Comparison of ENCODE assay signal across 30 cellular contexts in genomic region chr5:148599187-148599586, GRCh38. TPM values are rescaled to one million over a fixed set of nuclear protein-coding genes. Genes with fewer than 3 reads are reported as not detected.
DNase-seq lines count a peak whose midpoint lies in the region; ATAC-seq, FAIRE-seq and TF ChIP-seq lines count a peak whose summit lies in the region.
"Had no signal": no experiment of that assay in that cellular context is flagged by ENCODE, and none has a peak within 500 bp of the region (broad histone marks: within the 10 kb centered on the region; RNA-seq: fewer than 3 reads in every experiment).

No MANE protein-coding gene starts in this region.

- in situ Hi-C loops in HepG2 (cut with HindIII; ENCODE audit: extremely low pct_ligation_motif_present, low pct_unique_long_range_greater_than_20kb) = no loop called here

- no peak overlapping the region for H3K4me3 Mint-ChIP-seq in WTC11
- H3K4me3 Mint-ChIP-seq: CD14-positive monocyte; CD4-positive, alpha-beta memory T cell; CD4-positive, CD25-positive, alpha-beta regulatory T cell; CD8-positive, alpha-beta memory T cell had no signal

- peaks cover 5% of the 10 kb centered on the region for H3K9me3 ChIP-seq in HepG2 (ENCODE audit: low read length)
- H3K9me3 ChIP-seq in right lobe of liver = no peaks in the 10 kb centered on the region
- no peaks in the 10 kb centered on the region for H3K9me3 ChIP-seq in pancreas
- H3K9me3 ChIP-seq in PC-9 (ENCODE audit: insufficient read depth, low read depth) = no peaks in the 10 kb centered on the region; the same call in 1 of the 2 replicates
- H3K9me3 ChIP-seq: BE2C had no signal

- H3K79me2 ChIP-seq in HepG2 (ENCODE audit: insufficient read depth, low read length) (no peaks in the 10 kb centered on the region), PC-9 (ENCODE audit: low read depth) (no peaks in the 10 kb centered on the region)

- no peaks in the 10 kb centered on the region; the same call in 1 of the 2 replicates for H3K27me3 Mint-ChIP-seq in WTC11 (ENCODE audit: low read depth)
- H3K27me3 Mint-ChIP-seq: CD4-positive, CD25-positive, alpha-beta regulatory T cell had no signal

- H4K20me1 ChIP-seq in HepG2 (ENCODE audit: insufficient read depth, low read length) (no peaks in the 10 kb centered on the region), PC-9 (ENCODE audit: insufficient read depth) (no peaks in the 10 kb centered on the region)
- H4K20me1 ChIP-seq: BLaER1 had no signal

- FAIRE-seq in HepG2 (lab: Jason Lieb, UNC) (no peak), pancreas (lab: Jason Lieb, UNC) (peak; percentile 9)
- FAIRE-seq: GM12878, GM12892, GM18507 had no signal

- POLR2A ChIA-PET in HepG2 (lab: Yijun Ruan, JAX) = no interaction called here
- POLR2A ChIA-PET in WTC11 (lab: Charles Lee) = no interaction called here
- POLR2A ChIA-PET in PC-9 (lab: Charles Lee; ENCODE audit: unreplicated experiment) = no interaction called here

- H3K4me3 ChIP-seq in HepG2 (replicated peaks in 1 of 3; ENCODE audit: insufficient read depth in 1 of 3, low read depth in 2 of 3, low read length in 3 of 3) (no peak overlapping the region), right lobe of liver (no peak overlapping the region), pancreas (no peak overlapping the region), PC-9 (no peak overlapping the region)
- H3K4me3 ChIP-seq: BLaER1, GM12878 had no signal

- H3K9me2 ChIP-seq in PC-9 (ENCODE audit: insufficient read depth) = no peaks in the 10 kb centered on the region

- no peaks in the 10 kb centered on the region for H3K36me3 ChIP-seq in HepG2 (replicated peaks in 1 of 2; ENCODE audit: control insufficient read depth in 1 of 2, insufficient read depth in 2 of 2, low read length in 2 of 2)
- H3K36me3 ChIP-seq in right lobe of liver = no peaks in the 10 kb centered on the region
- no peaks in the 10 kb centered on the region for H3K36me3 ChIP-seq in pancreas
- no peaks in the 10 kb centered on the region for H3K36me3 ChIP-seq in PC-9 (ENCODE audit: low read depth)
- H3K36me3 ChIP-seq: BE2C, BLaER1 had no signal

- H3K27me3 ChIP-seq in HepG2 (ENCODE audit: control insufficient read depth in 1 of 2, insufficient read depth in 2 of 2, low read length in 2 of 2) (no peaks in the 10 kb centered on the region), right lobe of liver (no peaks in the 10 kb centered on the region), pancreas (no peaks in the 10 kb centered on the region), PC-9 (ENCODE audit: insufficient read depth, low read depth) (no peaks in the 10 kb centered on the region)
- H3K27me3 ChIP-seq: BE2C, BLaER1 had no signal

- ATAC-seq in HepG2 (no peak), right lobe of liver (no peak), WTC11 (no peak), pancreas (no peak)
- ATAC-seq: GM12878 had no signal

- H3F3A ChIP-seq in PC-9 (ENCODE audit: insufficient read depth, low read depth) = no peaks in the 10 kb centered on the region

- CTCF ChIA-PET in HepG2 (lab: Yijun Ruan, JAX; ENCODE audit: low intra/inter-chr PET ratio, low total read pairs) = no interaction called here
- CTCF ChIA-PET in WTC11 (lab: Charles Lee) = no interaction called here
- CTCF ChIA-PET in PC-9 (lab: Charles Lee) = no interaction called here

- H2AFZ ChIP-seq in HepG2 (ENCODE audit: low read length) (no peak overlapping the region), PC-9 (no peak overlapping the region)

- intact Hi-C loops in HepG2 (cut with micrococcal nuclease; ENCODE audit: unreplicated experiment) = no loop called here
- intact Hi-C loops in right lobe of liver (cut with DNase I) = no loop called here
- intact Hi-C loops in pancreas (cut with DNase I) = no loop called here
- intact Hi-C loops in PC-9 (cut with micrococcal nuclease; ENCODE audit: unreplicated experiment) = no loop called here

- no peak for TF ChIP-seq EP300 in HepG2 (IDR thresholded peaks at IDR 0.05; ENCODE audit: low read depth in 2 of 2, low read length in 2 of 2)
- no peak for TF ChIP-seq EP300 in HepG2 (CRISPR knock-in tag; IDR thresholded peaks at IDR 0.05; ENCODE audit: borderline replicate concordance)

- H3K27ac ChIP-seq in HepG2 (ENCODE audit: extremely low read length, insufficient read depth, low read length) (no peak overlapping the region), right lobe of liver (no peak overlapping the region), pancreas (no peak overlapping the region), PC-9 (no peak overlapping the region), substantia nigra (ENCODE audit: low read depth, low read length, poor library complexity, severe bottlenecking) (no peak overlapping the region)
- H3K27ac ChIP-seq: BLaER1 had no signal

- BruUV-seq in HepG2 (replicated peaks; lab: Mats Ljungman, UMichigan) (no TSS peak), PC-9 (replicated peaks; lab: Mats Ljungman, UMichigan) (no TSS peak)

- peaks cover 11% of the 10 kb centered on the region for H3K36me3 Mint-ChIP-seq in WTC11
- H3K36me3 Mint-ChIP-seq: CD14-positive monocyte; CD4-positive, alpha-beta memory T cell; CD4-positive, CD25-positive, alpha-beta regulatory T cell had no signal

- no peaks in the 10 kb centered on the region for H3K4me1 Mint-ChIP-seq in WTC11
- H3K4me1 Mint-ChIP-seq: CD14-positive monocyte; CD4-positive, alpha-beta memory T cell; CD4-positive, CD25-positive, alpha-beta regulatory T cell; CD8-positive, alpha-beta memory T cell had no signal

- no peak overlapping the region for H3K4me2 ChIP-seq in HepG2 (ENCODE audit: low read depth, low read length)
- H3K4me2 ChIP-seq in PC-9 = no peak overlapping the region
- H3K4me2 ChIP-seq: BLaER1 had no signal

- TF ChIP-seq POLR2A in HepG2 (IDR thresholded peaks at IDR 0.05; ENCODE audit: insufficient read depth in 1 of 2, low read depth in 2 of 2, low read length in 2 of 2) (no peak), right lobe of liver (IDR thresholded peaks at IDR 0.05) (no peak)

- TF ChIP-seq CTCF in HepG2 (CRISPR knock-in tag; IDR thresholded peaks at IDR 0.05) (no peak), right lobe of liver (IDR thresholded peaks at IDR 0.05) (no peak), WTC11 (IDR thresholded peaks at IDR 0.05) (no peak), pancreas (IDR thresholded peaks at IDR 0.05) (no peak), PC-9 (conservative IDR thresholded peaks at IDR 0.05) (no peak)

- TF ChIP-seq RAD21 in HepG2 (CRISPR knock-in tag; IDR thresholded peaks at IDR 0.05) = no peak

- DNase-seq in HepG2 (ENCODE audit: low spot score) = no peak
- no peak for DNase-seq in right lobe of liver
- DNase-seq in WTC11 (ENCODE audit: low spot score) = no peak
- DNase-seq in pancreas = no peak
- no peak for DNase-seq in PC-9
- no peak for DNase-seq in substantia nigra (lab: John Stamatoyannopoulos, UW)
- DNase-seq: 8988T; ACHN; BE2C; C1 segment of cervical spinal cord; CD4-positive, alpha-beta memory T cell; CD4-positive, CD25-positive, alpha-beta regulatory T cell; CD8-positive, alpha-beta memory T cell; COR-L47; DMS 273 treated with DMSO at 0.1 percent for 48 hours; DMS153; DMS53; DMS79; DND-41; EL; GDM1 had no signal

- H3K4me1 ChIP-seq in HepG2 (ENCODE audit: insufficient read depth, low read length) = no peaks in the 10 kb centered on the region
- H3K4me1 ChIP-seq in right lobe of liver = no peaks in the 10 kb centered on the region
- no peaks in the 10 kb centered on the region for H3K4me1 ChIP-seq in pancreas
- H3K4me1 ChIP-seq in PC-9 (replicated peaks; ENCODE audit: insufficient read depth) = no peaks in the 10 kb centered on the region
- H3K4me1 ChIP-seq: BE2C, BLaER1 had no signal

- peaks cover 22% of the 10 kb centered on the region for H3K9me3 Mint-ChIP-seq in WTC11

- no peak overlapping the region for H3K9ac ChIP-seq in HepG2 (ENCODE audit: insufficient read depth, low read depth, low read length)
- H3K9ac ChIP-seq: BLaER1 had no signal

- H3K27ac Mint-ChIP-seq in WTC11 = no peak overlapping the region
- H3K27ac Mint-ChIP-seq: CD14-positive monocyte; CD4-positive, alpha-beta memory T cell; CD8-positive, alpha-beta memory T cell had no signal

- 45% methylated on average over 1 of the region's 1 CpG for WGBS in HepG2 (ENCODE audit: low lambda C conversion rate)
- WGBS in right lobe of liver (ENCODE audit: insufficient coverage, low coverage, low lambda C conversion rate, missing lambda C conversion rate) = 100% methylated on average over 1 of the region's 1 CpG
- WGBS in pancreas, 2 donors = 97 to 99% methylated on average over 1 of the region's 1 CpG

TF ChIP-seq in HepG2, 621 proteins besides CTCF, POLR2A, EP300 and RAD21:
- TF ChIP-seq ZNF317 (CRISPR knock-in tag; IDR thresholded peaks at IDR 0.05) = peak; percentile 84
- TF ChIP-seq ZNF644 (CRISPR knock-in tag; IDR thresholded peaks at IDR 0.05; ENCODE audit: low read depth) = no peak

RNA-seq across cellular contexts. Expression of gene HTR4, which starts 55.1 kb away (rescaled TPM):
- total RNA-seq in HepG2 (2016; rRNA removed; fragmentation: Illumina TruSeq; extraction: Trizol) (not detected in 2 replicates), right lobe of liver (under 1 TPM in 3 of 6 experiments, not detected in 3; 0.12 to 0.23 (median 0.13) TPM), WTC11 (2021) (not detected in 3 replicates), pancreas (not detected), PC-9 (2021) (not detected in 2 replicates)
- not detected in 2 replicates for total RNA-seq in HepG2 (2016; cell fraction: cytosol; rRNA removed; fragmentation: Illumina TruSeq; extraction: Trizol; ENCODE audit: low read depth)
- total RNA-seq in HepG2 (2016; cell fraction: insoluble cytoplasmic fraction; rRNA removed; fragmentation: Illumina TruSeq; extraction: Trizol) = not detected in 2 replicates
- not detected in 2 replicates for total RNA-seq in HepG2 (2016; cell fraction: membrane; rRNA removed; fragmentation: Illumina TruSeq; extraction: Trizol)
- not detected in 2 replicates for total RNA-seq in HepG2 (2016; cell fraction: nucleus; rRNA removed; fragmentation: Illumina TruSeq; extraction: Trizol)
- polyA plus RNA-seq in HepG2 (2011; rRNA removed) (not detected in 2 replicates), pancreas (not detected)
- polyA plus RNA-seq in HepG2 (2011; cell fraction: cytosol; rRNA removed) = not detected in 2 replicates
- not detected in 2 replicates for polyA plus RNA-seq in HepG2 (2011; cell fraction: nucleus; rRNA removed)
- polyA plus RNA-seq in HepG2 (2012) = not detected in 2 replicates
- not detected in 2 replicates for polyA plus RNA-seq in HepG2 (2016; cell fraction: cytosol; fragmentation: Illumina TruSeq; extraction: Trizol; ENCODE audit: low read depth)
- not detected in 2 replicates for polyA plus RNA-seq in HepG2 (2016; cell fraction: insoluble cytoplasmic fraction; fragmentation: Illumina TruSeq; extraction: Trizol; ENCODE audit: low read depth)
- polyA plus RNA-seq in HepG2 (2016; cell fraction: membrane; fragmentation: Illumina TruSeq; extraction: Trizol; ENCODE audit: low read depth) = not detected in 2 replicates
- not detected in 2 replicates for polyA plus RNA-seq in HepG2 (2016; cell fraction: nucleus; fragmentation: Illumina TruSeq; extraction: Trizol; ENCODE audit: insufficient read depth, low read depth)
- polyA minus RNA-seq in HepG2 (2011; rRNA and poly(A)+ RNA removed; ENCODE audit: low replicate concordance) = not detected in 2 replicates
- polyA minus RNA-seq in HepG2 (2011; cell fraction: cytosol; rRNA and poly(A)+ RNA removed) = not detected in 2 replicates
- polyA minus RNA-seq in HepG2 (2011; cell fraction: nucleus; rRNA and poly(A)+ RNA removed) = not detected in 2 replicates
- total RNA-seq: A673; CD4-positive, alpha-beta memory T cell; CD4-positive, CD25-positive, alpha-beta regulatory T cell; CD8-positive, alpha-beta memory T cell; Daoy; G401; GM12878 had no signal
- polyA plus RNA-seq: AG04450; CD14-positive monocyte; CD4-positive, alpha-beta memory T cell; CD4-positive, CD25-positive, alpha-beta regulatory T cell; CD8-positive, alpha-beta memory T cell; GM12878 had no signal

Comparison
In these comparisons a context has a peak if more than half of its experiments do, and no peak if none do; other contexts are left out.
1. Of the 50 proteins assayed by ChIP-seq in both HepG2 and WTC11: peak only in HepG2: none; only in WTC11: none; in both: ZNF317; in neither: 49.